In genomic region chr5:82277613-82277986, GRCh38 we compare ENCODE assay signal across 8 cellular contexts. TPM values are rescaled to one million over a fixed set of nuclear protein-coding genes. Genes with fewer than 3 reads are reported as not detected.
DNase-seq lines count a peak whose midpoint lies in the region; ATAC-seq, FAIRE-seq and TF ChIP-seq lines count a peak whose summit lies in the region.

No MANE protein-coding gene starts in this region.

- H3K36me3 Mint-ChIP-seq in natural killer cell, result no peaks in the 10 kb centered on the region

- H3K27ac ChIP-seq in effector memory CD4-positive, alpha-beta T cell (ENCODE audit: insufficient read depth, low read length, poor library complexity, severe bottlenecking), result peak overlapping the region; percentile 71

- peaks cover 4% of the 10 kb centered on the region for H3K4me1 ChIP-seq in effector memory CD4-positive, alpha-beta T cell (ENCODE audit: control insufficient read depth, insufficient read depth, low read length, poor library complexity, severe bottlenecking)

- TF ChIP-seq POLR2A in NB4 (IDR thresholded peaks at IDR 0.05; ENCODE audit: extremely low read depth, insufficient read length) (no peak), GM12891 (IDR thresholded peaks at IDR 0.05; ENCODE audit: low read depth, low read length) (no peak)

- H3K4me3 Mint-ChIP-seq in natural killer cell, result peak overlapping the region; percentile 95

- intact Hi-C loops in natural killer cell (cut with micrococcal nuclease), result loop anchor here (10.0 kb wide), 1 partner anchor 797 kb away; the partner anchor contains the start of genes TMEM167A and XRCC4

- peak overlapping the region; percentile 95 for H3K27ac Mint-ChIP-seq in natural killer cell

- peaks cover 27 to 33% of the 10 kb centered on the region in 2 donors for H3K4me1 Mint-ChIP-seq in natural killer cell

- H3K36me3 ChIP-seq in effector memory CD4-positive, alpha-beta T cell (ENCODE audit: control insufficient read depth, insufficient read depth, low read length), result peaks cover 26% of the 10 kb centered on the region

- TF ChIP-seq CTCF in NB4 (IDR thresholded peaks at IDR 0.05; ENCODE audit: low read depth, low read length), result no peak
- no peak for TF ChIP-seq CTCF in natural killer cell (IDR thresholded peaks at IDR 0.05)

- FAIRE-seq in GM12891 (lab: Jason Lieb, UNC), result no peak

- H3K27me3 ChIP-seq in effector memory CD4-positive, alpha-beta T cell (replicated peaks; ENCODE audit: control insufficient read depth, insufficient read depth, low read length, poor library complexity, severe bottlenecking), result no peaks in the 10 kb centered on the region

- no peaks in the 10 kb centered on the region for H3K9me3 Mint-ChIP-seq in natural killer cell

- H3K9me3 ChIP-seq in effector memory CD4-positive, alpha-beta T cell (ENCODE audit: control insufficient read depth, low read length), result no peaks in the 10 kb centered on the region

- peak; percentile 22 for DNase-seq in EH (ENCODE audit: low read depth)
- no peak for DNase-seq in NB4 (ENCODE audit: low read depth)
- no peak for DNase-seq in effector memory CD4-positive, alpha-beta T cell
- no peak for DNase-seq in natural killer cell
- DNase-seq in SKM-1 treated with dmso at 0.1 percent for 144 hours (lab: John Stamatoyannopoulos, UW; ENCODE audit: unreplicated experiment), result no peak
- DNase-seq in iPS-NIHi11 (ENCODE audit: low spot score), result no peak
- DNase-seq in effector CD4-positive, alpha-beta T cell, result no peak
- no peak for DNase-seq in GM12891 (ENCODE audit: insufficient read length, low spot score)

- no peak for ATAC-seq in natural killer cell

- no peaks in the 10 kb centered on the region for H3K27me3 Mint-ChIP-seq in natural killer cell (ENCODE audit: low read depth in 2 of 2)

- H3K4me3 ChIP-seq in NB4 (ENCODE audit: low read depth, low read length), result peak overlapping the region; percentile 99
- peak overlapping the region; percentile 78 for H3K4me3 ChIP-seq in effector memory CD4-positive, alpha-beta T cell (ENCODE audit: insufficient read depth, low read depth, low read length, poor library complexity, severe bottlenecking)

TF ChIP-seq in GM12891, 5 proteins besides CTCF, POLR2A, EP300 and RAD21:
- TF ChIP-seq POU2F2 (IDR thresholded peaks at IDR 0.05; ENCODE audit: low read depth, low read length) (no peak), SPI1 (IDR thresholded peaks at IDR 0.05; ENCODE audit: low read depth, low read length) (no peak)

RNA-seq across cellular contexts. Expression of gene RPS23, which starts 0.6 kb away (rescaled TPM):
- total RNA-seq in natural killer cell, result 1,000 to 10,000 TPM; 1,162 to 1,462 (median 1,451) TPM
- polyA plus RNA-seq in GM12891 (2012; ENCODE audit: low read depth, missing spikeins), result 12,048 TPM
